ENCODE assay signal across 1 cellular context in the genomic region with DNA sequence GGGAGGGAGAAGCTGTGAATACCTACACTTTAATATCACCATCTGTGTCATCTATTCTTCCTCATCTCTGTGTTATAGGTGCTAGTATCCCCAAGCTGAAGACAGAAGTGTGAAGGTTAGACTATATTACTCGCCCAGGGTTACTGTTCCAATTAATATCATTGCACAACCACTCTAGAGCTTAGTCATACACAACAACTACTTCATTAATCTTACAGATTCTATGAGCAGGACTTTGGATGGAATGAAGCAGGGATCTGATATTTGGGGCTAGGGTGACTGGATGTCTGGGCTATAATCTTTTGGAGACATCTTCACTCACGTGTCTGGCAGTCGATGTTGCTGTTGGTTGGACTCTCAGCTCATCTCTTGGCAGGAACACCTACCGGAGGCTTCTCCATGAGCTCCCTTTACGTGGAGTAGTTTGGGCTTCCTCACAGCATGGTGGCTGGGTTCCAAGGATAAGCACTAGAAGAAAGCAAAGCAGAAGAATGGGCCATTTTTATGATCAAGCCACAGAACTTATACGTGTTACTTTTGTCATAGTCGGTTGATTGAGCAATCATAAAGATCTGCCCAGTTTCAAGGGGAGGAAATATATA.
TF ChIP-seq lines count a peak whose summit lies in the region.

No MANE protein-coding gene starts in this region.

TF ChIP-seq in WTC11, 78 proteins besides CTCF, POLR2A, EP300 and RAD21 (continued from another document):
- TF ChIP-seq RELA (CRISPR knock-in tag; IDR thresholded peaks at IDR 0.05; ENCODE audit: borderline replicate concordance) = no peak
- TF ChIP-seq, protein P1, sequence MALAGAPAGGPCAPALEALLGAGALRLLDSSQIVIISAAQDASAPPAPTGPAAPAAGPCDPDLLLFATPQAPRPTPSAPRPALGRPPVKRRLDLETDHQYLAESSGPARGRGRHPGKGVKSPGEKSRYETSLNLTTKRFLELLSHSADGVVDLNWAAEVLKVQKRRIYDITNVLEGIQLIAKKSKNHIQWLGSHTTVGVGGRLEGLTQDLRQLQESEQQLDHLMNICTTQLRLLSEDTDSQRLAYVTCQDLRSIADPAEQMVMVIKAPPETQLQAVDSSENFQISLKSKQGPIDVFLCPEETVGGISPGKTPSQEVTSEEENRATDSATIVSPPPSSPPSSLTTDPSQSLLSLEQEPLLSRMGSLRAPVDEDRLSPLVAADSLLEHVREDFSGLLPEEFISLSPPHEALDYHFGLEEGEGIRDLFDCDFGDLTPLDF (CRISPR knock-in tag; IDR thresholded peaks at IDR 0.05) = no peak
- TF ChIP-seq RORB (CRISPR knock-in tag; IDR thresholded peaks at IDR 0.05) = no peak
- TF ChIP-seq ZNF138 (CRISPR knock-in tag; conservative IDR thresholded peaks at IDR 0.05) = no peak
- no peak for TF ChIP-seq ZNF671 (CRISPR knock-in tag; IDR thresholded peaks at IDR 0.05)
- TF ChIP-seq, protein P2, sequence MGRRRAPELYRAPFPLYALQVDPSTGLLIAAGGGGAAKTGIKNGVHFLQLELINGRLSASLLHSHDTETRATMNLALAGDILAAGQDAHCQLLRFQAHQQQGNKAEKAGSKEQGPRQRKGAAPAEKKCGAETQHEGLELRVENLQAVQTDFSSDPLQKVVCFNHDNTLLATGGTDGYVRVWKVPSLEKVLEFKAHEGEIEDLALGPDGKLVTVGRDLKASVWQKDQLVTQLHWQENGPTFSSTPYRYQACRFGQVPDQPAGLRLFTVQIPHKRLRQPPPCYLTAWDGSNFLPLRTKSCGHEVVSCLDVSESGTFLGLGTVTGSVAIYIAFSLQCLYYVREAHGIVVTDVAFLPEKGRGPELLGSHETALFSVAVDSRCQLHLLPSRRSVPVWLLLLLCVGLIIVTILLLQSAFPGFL (CRISPR knock-in tag; IDR thresholded peaks at IDR 0.05; ENCODE audit: borderline replicate concordance) = no peak
- TF ChIP-seq KAT7 (CRISPR knock-in tag; IDR thresholded peaks at IDR 0.05; ENCODE audit: borderline replicate concordance) = no peak
- no peak for TF ChIP-seq GRHL2 (CRISPR knock-in tag; IDR thresholded peaks at IDR 0.05; ENCODE audit: insufficient replicate concordance, severe bottlenecking)
- TF ChIP-seq, protein P3, sequence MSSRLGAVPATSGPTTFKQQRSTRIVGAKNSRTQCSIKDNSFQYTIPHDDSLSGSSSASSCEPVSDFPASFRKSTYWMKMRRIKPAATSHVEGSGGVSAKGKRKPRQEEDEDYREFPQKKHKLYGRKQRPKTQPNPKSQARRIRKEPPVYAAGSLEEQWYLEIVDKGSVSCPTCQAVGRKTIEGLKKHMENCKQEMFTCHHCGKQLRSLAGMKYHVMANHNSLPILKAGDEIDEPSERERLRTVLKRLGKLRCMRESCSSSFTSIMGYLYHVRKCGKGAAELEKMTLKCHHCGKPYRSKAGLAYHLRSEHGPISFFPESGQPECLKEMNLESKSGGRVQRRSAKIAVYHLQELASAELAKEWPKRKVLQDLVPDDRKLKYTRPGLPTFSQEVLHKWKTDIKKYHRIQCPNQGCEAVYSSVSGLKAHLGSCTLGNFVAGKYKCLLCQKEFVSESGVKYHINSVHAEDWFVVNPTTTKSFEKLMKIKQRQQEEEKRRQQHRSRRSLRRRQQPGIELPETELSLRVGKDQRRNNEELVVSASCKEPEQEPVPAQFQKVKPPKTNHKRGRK (CRISPR knock-in tag; IDR thresholded peaks at IDR 0.05; ENCODE audit: borderline replicate concordance) = no peak
- TF ChIP-seq TEAD1 (CRISPR knock-in tag; IDR thresholded peaks at IDR 0.05) = no peak
